Comparison of ENCODE assay signal across 9 cellular contexts in genomic region chr15:80159811-80160569, GRCh38. TPM values are rescaled to one million over a fixed set of nuclear protein-coding genes. Genes with fewer than 3 reads are reported as not detected.
A peak's percentile ranks its signal among the peaks of the same experiment; 100 is the strongest.
DNase-seq lines count a peak whose midpoint lies in the region; ATAC-seq lines count a peak whose summit lies in the region.
"Had no signal": no experiment of that assay in that cellular context is flagged by ENCODE, and none has a peak within 500 bp of the region (broad histone marks: within the 10 kb centered on the region; RNA-seq: fewer than 3 reads in every experiment).

No MANE protein-coding gene starts in this region.

- peak overlapping the region; percentile 94 for H4K8ac ChIP-seq in mesenchymal stem cell (ENCODE audit: low read length)

- WGBS in mesenchymal stem cell = 91% methylated on average over 12 of the region's 12 CpGs

- H3K4ac ChIP-seq in mesenchymal stem cell (ENCODE audit: low read depth in 1 of 2, low read length in 2 of 2) = peak overlapping the region; percentile 95 to 97

- H3K27ac Mint-ChIP-seq in activated T-helper 2 cell treated with anti-CD3 and anti-CD28 coated beads, Interferon-gamma antibody, Interleukin-2, Interleukin-4, amounts not matched to agents 10 μg/mL and 5 μg/mL and 100 μg/mL, durations not matched to agents 14 hours and 24 hours and 36 hours = peak overlapping the region; percentile 86

- peak overlapping the region; percentile 92 for H4K91ac ChIP-seq in mesenchymal stem cell (ENCODE audit: low read length)

- intact Hi-C loops in activated T-helper 2 cell treated with anti-CD3 and anti-CD28 coated beads, Interferon-gamma antibody, Interleukin-2, Interleukin-4, amounts not matched to agents 10 μg/mL and 5 μg/mL and 100 μg/mL, durations not matched to agents 14 hours and 24 hours and 36 hours (cut with micrococcal nuclease) = loop anchor here (10.0 kb wide), 1 partner anchor 265 kb away; the partner anchor contains the start of gene MTHFS

- H3K4me1 Mint-ChIP-seq in activated T-helper 2 cell treated with anti-CD3 and anti-CD28 coated beads, Interferon-gamma antibody, Interleukin-2, Interleukin-4, amounts not matched to agents 10 μg/mL and 5 μg/mL and 100 μg/mL, durations not matched to agents 14 hours and 24 hours and 36 hours (ENCODE audit: low read depth) = peaks cover 33% of the 10 kb centered on the region

- DNase-seq in H7 = peak; percentile 11
- no peak for DNase-seq in activated T-helper 2 cell treated with anti-CD3 and anti-CD28 coated beads, Interferon-gamma antibody, Interleukin-2, Interleukin-4, amounts not matched to agents 10 μg/mL and 5 μg/mL and 100 μg/mL, durations not matched to agents 14 hours and 24 hours and 36 hours (ENCODE audit: low spot score)
- peak; percentile 46 for DNase-seq in mesenchymal stem cell
- DNase-seq in mucosa of gallbladder (ENCODE audit: low spot score) = no peak
- DNase-seq in hippocampal formation (lab: John Stamatoyannopoulos, UW) = no peak

- ATAC-seq in GM18868 (IDR thresholded peaks at IDR 0.05; ENCODE audit: unreplicated experiment) (no peak), GM18861 (IDR thresholded peaks at IDR 0.05; ENCODE audit: unreplicated experiment) (no peak)

- H3K4me2 ChIP-seq in BLaER1 (peak overlapping the region; percentile 66), mesenchymal stem cell (ENCODE audit: low read length, poor library complexity, severe bottlenecking) (no peak overlapping the region)

- peak overlapping the region; percentile 25 for H2BK5ac ChIP-seq in mesenchymal stem cell (ENCODE audit: low read depth, low read length, poor library complexity, severe bottlenecking)

- H3K18ac ChIP-seq in mesenchymal stem cell (ENCODE audit: low read depth in 1 of 2, low read length in 2 of 2) = peak overlapping the region; percentile 89 to 96

- peak overlapping the region in 1 of 2 experiments; percentile 93 for H3K14ac ChIP-seq in mesenchymal stem cell (ENCODE audit: low read length in 2 of 2)

- peak overlapping the region; percentile 90 for H2BK15ac ChIP-seq in mesenchymal stem cell (ENCODE audit: low read depth, poor library complexity, severe bottlenecking)

- H3K27ac ChIP-seq in BLaER1 (peak overlapping the region; percentile 78), mesenchymal stem cell (ENCODE audit: low read length, poor library complexity, severe bottlenecking) (peak overlapping the region; percentile 73)
- H3K27ac ChIP-seq: thoracic aorta had no signal

- peaks cover 22% of the 10 kb centered on the region for H3K79me1 ChIP-seq in mesenchymal stem cell (replicated peaks; ENCODE audit: low read length, poor library complexity, severe bottlenecking)

- peak overlapping the region; percentile 8 for H3K4me3 Mint-ChIP-seq in activated T-helper 2 cell treated with anti-CD3 and anti-CD28 coated beads, Interferon-gamma antibody, Interleukin-2, Interleukin-4, amounts not matched to agents 10 μg/mL and 5 μg/mL and 100 μg/mL, durations not matched to agents 14 hours and 24 hours and 36 hours (ENCODE audit: low read depth)

- H2AFZ ChIP-seq in mesenchymal stem cell (ENCODE audit: low read depth, low read length) = no peak overlapping the region

- H3K9me3 ChIP-seq in BLaER1 (no peaks in the 10 kb centered on the region), mesenchymal stem cell (ENCODE audit: control insufficient read depth, low read length) (no peaks in the 10 kb centered on the region)
- H3K9me3 ChIP-seq: thoracic aorta had no signal

- H3K4me3 ChIP-seq in BLaER1 (no peak overlapping the region), H7 (ENCODE audit: insufficient read depth, low read depth, low read length) (no peak overlapping the region), mesenchymal stem cell (ENCODE audit: insufficient read depth in 1 of 2, low read depth in 1 of 2, low read length in 2 of 2) (peak overlapping the region in 1 of 2 experiments; percentile 9)
- H3K4me3 ChIP-seq: thoracic aorta had no signal

- peaks cover 74% of the 10 kb centered on the region for H3K36me3 Mint-ChIP-seq in activated T-helper 2 cell treated with anti-CD3 and anti-CD28 coated beads, Interferon-gamma antibody, Interleukin-2, Interleukin-4, amounts not matched to agents 10 μg/mL and 5 μg/mL and 100 μg/mL, durations not matched to agents 14 hours and 24 hours and 36 hours (ENCODE audit: low read depth)

- no peaks in the 10 kb centered on the region for H3K9me3 Mint-ChIP-seq in activated T-helper 2 cell treated with anti-CD3 and anti-CD28 coated beads, Interferon-gamma antibody, Interleukin-2, Interleukin-4, amounts not matched to agents 10 μg/mL and 5 μg/mL and 100 μg/mL, durations not matched to agents 14 hours and 24 hours and 36 hours

- H3K27me3 ChIP-seq in BLaER1 (no peaks in the 10 kb centered on the region), H7 (ENCODE audit: control insufficient read depth, insufficient read depth, low read length) (no peaks in the 10 kb centered on the region), mesenchymal stem cell (ENCODE audit: control insufficient read depth in 1 of 2, insufficient read depth in 1 of 2, low read length in 2 of 2) (no peaks in the 10 kb centered on the region)

- H3K4me1 ChIP-seq in BLaER1 (peaks cover 56% of the 10 kb centered on the region), mesenchymal stem cell (ENCODE audit: control insufficient read depth, insufficient read depth, low read depth, low read length) (peaks cover 15% of the 10 kb centered on the region)

- peak overlapping the region in 1 of 2 experiments; percentile 67 for H3K23ac ChIP-seq in mesenchymal stem cell (ENCODE audit: low read length in 2 of 2)

- H3K36me3 ChIP-seq in BLaER1 (peaks cover 34% of the 10 kb centered on the region), H7 (replicated peaks; ENCODE audit: control insufficient read depth, insufficient read depth, low read length) (peaks cover 3% of the 10 kb centered on the region), mesenchymal stem cell (ENCODE audit: control insufficient read depth in 1 of 2, insufficient read depth in 2 of 2, low read depth in 1 of 2, low read length in 2 of 2) (peaks cover 38 to 52% of the 10 kb centered on the region in 2 experiments)

- H3K9ac ChIP-seq in BLaER1 = no peak overlapping the region
- H3K9ac ChIP-seq in mesenchymal stem cell (ENCODE audit: low read length) = peak overlapping the region; percentile 45

- no peaks in the 10 kb centered on the region for H3K27me3 Mint-ChIP-seq in activated T-helper 2 cell treated with anti-CD3 and anti-CD28 coated beads, Interferon-gamma antibody, Interleukin-2, Interleukin-4, amounts not matched to agents 10 μg/mL and 5 μg/mL and 100 μg/mL, durations not matched to agents 14 hours and 24 hours and 36 hours (ENCODE audit: low read depth)

- peak overlapping the region; percentile 87 for H2BK120ac ChIP-seq in mesenchymal stem cell (ENCODE audit: low read depth, low read length)

- peak overlapping the region; percentile 99 for H2BK12ac ChIP-seq in mesenchymal stem cell (ENCODE audit: low read length in 2 of 2)

- H2AK5ac ChIP-seq in mesenchymal stem cell (ENCODE audit: low read length, severe bottlenecking) = peak overlapping the region; percentile 51

- H4K20me1 ChIP-seq in BLaER1 = no peaks in the 10 kb centered on the region

RNA-seq across cellular contexts. Expression of gene FAH, which starts 7.2 kb away (rescaled TPM):
- 17.6 and 21.4 TPM in 2 replicates for total RNA-seq in H7 (2014; rRNA removed; shearing (Covaris generic))
- total RNA-seq in activated T-helper 2 cell treated with anti-CD3 and anti-CD28 coated beads, Interferon-gamma antibody, Interleukin-2, Interleukin-4, amounts not matched to agents 10 μg/mL and 5 μg/mL and 100 μg/mL, durations not matched to agents 14 hours and 24 hours and 36 hours = 67.6 and 74.2 TPM in 2 replicates
- 41.7 TPM for polyA plus RNA-seq in mesenchymal stem cell (2013, experiment 1 of 2)
- polyA plus RNA-seq in mesenchymal stem cell (2013, experiment 2 of 2) = 41.9 TPM
- 35.6 TPM for total RNA-seq in mucosa of gallbladder

Comparison
In these comparisons a context has a peak if more than half of its experiments do, and no peak if none do; other contexts are left out.
1. DNase-seq: peak in H7 (single experiment) and mesenchymal stem cell (single experiment); none in activated T-helper 2 cell treated with anti-CD3 and anti-CD28 coated beads, Interferon-gamma antibody, Interleukin-2, Interleukin-4, amounts not matched to agents 10 μg/mL and 5 μg/mL and 100 μg/mL, durations not matched to agents 14 hours and 24 hours and 36 hours (single experiment), mucosa of gallbladder (single experiment) and hippocampal formation (0 of 2).